Comparison of ENCODE assay signal across 21 cellular contexts in genomic region chr14:90248594-90248993, GRCh38. TPM values are rescaled to one million over a fixed set of nuclear protein-coding genes. Genes with fewer than 3 reads are reported as not detected.
A peak's percentile ranks its signal among the peaks of the same experiment; 100 is the strongest.
DNase-seq lines count a peak whose midpoint lies in the region; ATAC-seq and TF ChIP-seq lines count a peak whose summit lies in the region.
"Had no signal": no experiment of that assay in that cellular context is flagged by ENCODE, and none has a peak within 500 bp of the region (broad histone marks: within the 10 kb centered on the region; RNA-seq: fewer than 3 reads in every experiment).

No MANE protein-coding gene starts in this region.

- POLR2A ChIA-PET in HEK293 (lab: Yijun Ruan, JAX) = no interaction called here

- DNase-seq in fibroblast of pulmonary artery (ENCODE audit: low read depth) (peak; percentile 32), mucosa of descending colon (no peak), D341Med (ENCODE audit: low spot score) (no peak), NCI-H187 (lab: John Stamatoyannopoulos, UW) (no peak), AML-193 (lab: John Stamatoyannopoulos, UW) (no peak)
- DNase-seq: 8988T; Caco-2; Calu3; CD4-positive, alpha-beta T cell; CD8-positive, alpha-beta T cell; DMS 273 treated with DMSO at 0.1 percent for 48 hours; DMS153; DMS53; DMS79; DND-41; EL; GDM1 had no signal

- H3K36me3 ChIP-seq in HEK293 (ENCODE audit: control insufficient read depth in 2 of 2, insufficient read depth in 1 of 2, low read length in 2 of 2) = no peaks in the 10 kb centered on the region
- H3K36me3 ChIP-seq in mucosa of descending colon (ENCODE audit: low read depth) = no peaks in the 10 kb centered on the region
- H3K36me3 ChIP-seq: BLaER1 treated with 17β-estradiol and CSF1 and Interleukin-3, amounts not matched to agents 10 nM and 100 nM had no signal

- intact Hi-C loops in mucosa of descending colon (cut with DNase I, micrococcal nuclease) = no loop called here

- H3K4me1 ChIP-seq in HEK293 (ENCODE audit: control insufficient read depth, insufficient read depth, low read length) (no peaks in the 10 kb centered on the region), mucosa of descending colon (ENCODE audit: low read depth) (no peaks in the 10 kb centered on the region)
- H3K4me1 ChIP-seq: Caco-2 had no signal

- ATAC-seq in mucosa of descending colon = peak; percentile 17
- ATAC-seq: CD8-positive, alpha-beta T cell; GM12878 had no signal

- H3K4me3 ChIP-seq in HEK293 (ENCODE audit: low read depth, low read length) (no peak overlapping the region), fibroblast of pulmonary artery (replicated peaks; ENCODE audit: low read depth, low read length) (no peak overlapping the region), mucosa of descending colon (no peak overlapping the region)
- H3K4me3 ChIP-seq: BLaER1 treated with 17β-estradiol and CSF1 and Interleukin-3, amounts not matched to agents 10 nM and 100 nM; GM12878 had no signal

- H3K9me3 ChIP-seq in HEK293 (ENCODE audit: control insufficient read depth, insufficient read depth, low read depth, low read length) = no peaks in the 10 kb centered on the region
- H3K9me3 ChIP-seq in mucosa of descending colon = no peaks in the 10 kb centered on the region
- H3K9me3 ChIP-seq: Caco-2 had no signal

- H3K27ac ChIP-seq in HEK293 (ENCODE audit: extremely low read depth, low read depth, low read length) = no peak overlapping the region
- H3K27ac ChIP-seq: BLaER1 treated with 17β-estradiol and CSF1 and Interleukin-3, amounts not matched to agents 10 nM and 100 nM; C4-2B had no signal

- no peak for TF ChIP-seq CTCF in HEK293 (tag by site-specific recombination; IDR thresholded peaks at IDR 0.05)
- TF ChIP-seq CTCF in fibroblast of pulmonary artery (IDR thresholded peaks at IDR 0.05; ENCODE audit: low read length, missing control alignments) = no peak
- TF ChIP-seq CTCF in mucosa of descending colon (IDR thresholded peaks at IDR 0.05) = no peak

- CTCF ChIA-PET in HEK293 (lab: Yijun Ruan, JAX) = no interaction called here

TF ChIP-seq in HEK293, 187 proteins besides CTCF, POLR2A, EP300 and RAD21:
- TF ChIP-seq FEZF1 (tag by site-specific recombination; IDR thresholded peaks at IDR 0.05) (0 out of 2 replicates have a peak, but pooled peaks have one; percentile 34), SCRT1 (tag by site-specific recombination; IDR thresholded peaks at IDR 0.05; ENCODE audit: borderline replicate concordance) (peak; percentile 62; the same call in 1 of the 2 replicates), ZNF16 (tag by site-specific recombination; IDR thresholded peaks at IDR 0.05; ENCODE audit: low read depth) (no peak), PRDM6 (tag by site-specific recombination; IDR thresholded peaks at IDR 0.05) (peak; percentile 53), GLIS1 (tag by site-specific recombination; IDR thresholded peaks at IDR 0.05) (0 out of 2 replicates have a peak, but pooled peaks have one; percentile 37), ZFP41 (tag by site-specific recombination; IDR thresholded peaks at IDR 0.05; ENCODE audit: borderline replicate concordance) (no peak), ZNF426 (tag by site-specific recombination; IDR thresholded peaks at IDR 0.05) (no peak), ZSCAN30 (tag by site-specific recombination; IDR thresholded peaks at IDR 0.05) (0 out of 2 replicates have a peak, but pooled peaks have one; percentile 45), ZFHX2 (tag by site-specific recombination; conservative IDR thresholded peaks at IDR 0.05) (peak; percentile 24; the same call in 1 of the 2 replicates), ZNF19 (tag by site-specific recombination; IDR thresholded peaks at IDR 0.05; ENCODE audit: low read depth) (no peak), ZNF416 (tag by site-specific recombination; IDR thresholded peaks at IDR 0.05) (no peak), ZNF184 (tag by site-specific recombination; IDR thresholded peaks at IDR 0.05) (no peak), ZIC2 (tag by site-specific recombination; IDR thresholded peaks at IDR 0.05) (no peak), ZNF624 (tag by site-specific recombination; IDR thresholded peaks at IDR 0.05) (no peak)
- TF ChIP-seq, protein P1, sequence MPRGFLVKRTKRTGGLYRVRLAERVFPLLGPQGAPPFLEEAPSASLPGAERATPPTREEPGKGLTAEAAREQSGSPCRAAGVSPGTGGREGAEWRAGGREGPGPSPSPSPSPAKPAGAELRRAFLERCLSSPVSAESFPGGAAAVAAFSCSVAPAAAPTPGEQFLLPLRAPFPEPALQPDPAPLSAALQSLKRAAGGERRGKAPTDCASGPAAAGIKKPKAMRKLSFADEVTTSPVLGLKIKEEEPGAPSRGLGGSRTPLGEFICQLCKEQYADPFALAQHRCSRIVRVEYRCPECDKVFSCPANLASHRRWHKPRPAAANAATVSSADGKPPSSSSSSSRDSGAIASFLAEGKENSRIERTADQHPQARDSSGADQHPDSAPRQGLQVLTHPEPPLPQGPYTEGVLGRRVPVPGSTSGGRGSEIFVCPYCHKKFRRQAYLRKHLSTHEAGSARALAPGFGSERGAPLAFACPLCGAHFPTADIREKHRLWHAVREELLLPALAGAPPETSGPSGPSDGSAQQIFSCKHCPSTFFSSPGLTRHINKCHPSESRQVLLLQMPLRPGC (tag by site-specific recombination; IDR thresholded peaks at IDR 0.05) = no peak

RNA-seq across cellular contexts. Expression of gene PSMC1, which starts 7.8 kb away (rescaled TPM):
- total RNA-seq in mucosa of descending colon = 10 to 100 TPM; 70.2 to 79.6 (median 78.6) TPM
